ENCODE assay signal across 12 cellular contexts in genomic region chr18:24112874-24113615, GRCh38. TPM values are rescaled to one million over a fixed set of nuclear protein-coding genes. Genes with fewer than 3 reads are reported as not detected.
DNase-seq lines count a peak whose midpoint lies in the region; ATAC-seq and TF ChIP-seq lines count a peak whose summit lies in the region.
"Had no signal": no experiment of that assay in that cellular context is flagged by ENCODE, and none has a peak within 500 bp of the region (broad histone marks: within the 10 kb centered on the region; RNA-seq: fewer than 3 reads in every experiment).

No MANE protein-coding gene starts in this region.

- H3K4me3 ChIP-seq in CD4-positive, alpha-beta memory T cell (ENCODE audit: low read length in 2 of 2) = no peak overlapping the region
- no peak overlapping the region for H3K4me3 ChIP-seq in kidney epithelial cell (ENCODE audit: low read depth, low read length)

- no peaks in the 10 kb centered on the region for H3K9me3 Mint-ChIP-seq in CD4-positive, alpha-beta memory T cell
- no peaks in the 10 kb centered on the region for H3K9me3 Mint-ChIP-seq in activated naive CD8-positive, alpha-beta T cell treated with anti-CD3 and anti-CD28 coated beads, Interleukin-2, amount 50 U/mL, for 24 hours
- H3K9me3 Mint-ChIP-seq in T-helper 2 cell treated with Interferon-gamma antibody and Interleukin-4, amounts not matched to agents 5 μg/mL and 100 μg/mL, for 36 hours = no peaks in the 10 kb centered on the region
- H3K9me3 Mint-ChIP-seq: nephron had no signal

- intact Hi-C loops in CD4-positive, alpha-beta memory T cell (cut with micrococcal nuclease) = no loop called here

- no peak overlapping the region for H3K4me3 Mint-ChIP-seq in CD4-positive, alpha-beta memory T cell
- H3K4me3 Mint-ChIP-seq in activated naive CD8-positive, alpha-beta T cell treated with anti-CD3 and anti-CD28 coated beads, Interleukin-2, amount 50 U/mL, for 24 hours = no peak overlapping the region
- no peak overlapping the region for H3K4me3 Mint-ChIP-seq in T-helper 2 cell treated with Interferon-gamma antibody and Interleukin-4, amounts not matched to agents 5 μg/mL and 100 μg/mL, for 36 hours
- H3K4me3 Mint-ChIP-seq: nephron had no signal

- peaks cover 30% of the 10 kb centered on the region for H3K36me3 ChIP-seq in CD4-positive, alpha-beta memory T cell (ENCODE audit: insufficient read depth, low read length)
- H3K36me3 ChIP-seq in kidney epithelial cell (ENCODE audit: control insufficient read depth, insufficient read depth, low read length) = no peaks in the 10 kb centered on the region

- no peaks in the 10 kb centered on the region for H3K27me3 ChIP-seq in CD4-positive, alpha-beta memory T cell (ENCODE audit: insufficient read depth, low read length)
- no peaks in the 10 kb centered on the region for H3K27me3 ChIP-seq in kidney epithelial cell (ENCODE audit: control insufficient read depth, insufficient read depth, low read length)

- H3K4me1 ChIP-seq in CD4-positive, alpha-beta memory T cell (ENCODE audit: insufficient read depth, low read length) = peaks cover 16% of the 10 kb centered on the region
- H3K4me1 ChIP-seq: Caco-2 had no signal

- POLR2A ChIA-PET in CD4-positive, alpha-beta memory T cell (lab: Charles Lee; ENCODE audit: partially characterized antibody) = no interaction called here

- no peak overlapping the region for H3K27ac ChIP-seq in CD4-positive, alpha-beta memory T cell (ENCODE audit: low read depth, low read length)
- H3K27ac ChIP-seq: VCaP had no signal

- H3K27ac Mint-ChIP-seq in CD4-positive, alpha-beta memory T cell = peak overlapping the region; percentile 11 to 77 (median 59)
- no peak overlapping the region for H3K27ac Mint-ChIP-seq in activated naive CD8-positive, alpha-beta T cell treated with anti-CD3 and anti-CD28 coated beads, Interleukin-2, amount 50 U/mL, for 24 hours
- no peak overlapping the region for H3K27ac Mint-ChIP-seq in T-helper 2 cell treated with Interferon-gamma antibody and Interleukin-4, amounts not matched to agents 5 μg/mL and 100 μg/mL, for 36 hours
- H3K27ac Mint-ChIP-seq: nephron had no signal

- H3K4me1 Mint-ChIP-seq in CD4-positive, alpha-beta memory T cell = peaks cover 21 to 49% (median 34%) of the 10 kb centered on the region in 4 donors
- H3K4me1 Mint-ChIP-seq in activated naive CD8-positive, alpha-beta T cell treated with anti-CD3 and anti-CD28 coated beads, Interleukin-2, amount 50 U/mL, for 24 hours = peaks cover 39% of the 10 kb centered on the region
- peaks cover 12% of the 10 kb centered on the region for H3K4me1 Mint-ChIP-seq in T-helper 2 cell treated with Interferon-gamma antibody and Interleukin-4, amounts not matched to agents 5 μg/mL and 100 μg/mL, for 36 hours (ENCODE audit: low read depth)
- H3K4me1 Mint-ChIP-seq: nephron had no signal

- CTCF ChIA-PET in CD4-positive, alpha-beta memory T cell (lab: Charles Lee; ENCODE audit: partially characterized antibody) = interaction anchor here (0.6 to 2.2 kb wide), 2 partner anchors 195 to 588 kb away, joined by 3 to 7 read pairs; no protein-coding TSS in a partner anchor

- peaks cover 36 to 65% of the 10 kb centered on the region in 2 donors for H3K36me3 Mint-ChIP-seq in CD4-positive, alpha-beta memory T cell
- H3K36me3 Mint-ChIP-seq in activated naive CD8-positive, alpha-beta T cell treated with anti-CD3 and anti-CD28 coated beads, Interleukin-2, amount 50 U/mL, for 24 hours (ENCODE audit: low read depth) = peaks cover 18% of the 10 kb centered on the region
- peaks cover 32% of the 10 kb centered on the region for H3K36me3 Mint-ChIP-seq in T-helper 2 cell treated with Interferon-gamma antibody and Interleukin-4, amounts not matched to agents 5 μg/mL and 100 μg/mL, for 36 hours (ENCODE audit: low read depth)

- peak; percentile 66 for ATAC-seq in activated naive CD8-positive, alpha-beta T cell treated with anti-CD3 and anti-CD28 coated beads, Interleukin-2, amount 50 U/mL, for 24 hours
- ATAC-seq in HG03095 (IDR thresholded peaks at IDR 0.05; ENCODE audit: unreplicated experiment) = no peak

- H3K27me3 Mint-ChIP-seq in CD4-positive, alpha-beta memory T cell = no peaks in the 10 kb centered on the region
- no peaks in the 10 kb centered on the region for H3K27me3 Mint-ChIP-seq in activated naive CD8-positive, alpha-beta T cell treated with anti-CD3 and anti-CD28 coated beads, Interleukin-2, amount 50 U/mL, for 24 hours
- H3K27me3 Mint-ChIP-seq in T-helper 2 cell treated with Interferon-gamma antibody and Interleukin-4, amounts not matched to agents 5 μg/mL and 100 μg/mL, for 36 hours (ENCODE audit: low read depth) = no peaks in the 10 kb centered on the region

- no peaks in the 10 kb centered on the region for H3K9me3 ChIP-seq in CD4-positive, alpha-beta memory T cell (ENCODE audit: control insufficient read depth in 1 of 2, low read length in 2 of 2)
- H3K9me3 ChIP-seq: Caco-2 had no signal

- DNase-seq in CD4-positive, alpha-beta memory T cell = no peak
- DNase-seq in HK-2 (ENCODE audit: unreplicated experiment) = peak; percentile 15
- no peak for DNase-seq in activated naive CD8-positive, alpha-beta T cell treated with anti-CD3 and anti-CD28 coated beads, Interleukin-2, amount 50 U/mL, for 24 hours
- peak; percentile 55 for DNase-seq in kidney epithelial cell (ENCODE audit: low read depth)
- DNase-seq in T-helper 2 cell treated with Interferon-gamma antibody and Interleukin-4, amounts not matched to agents 5 μg/mL and 100 μg/mL, for 36 hours (ENCODE audit: low spot score) = no peak
- DNase-seq in NCI-H187 treated with DMSO at 0.1 percent for 48 hours (lab: John Stamatoyannopoulos, UW) = no peak
- no peak for DNase-seq in GF-D8 (lab: John Stamatoyannopoulos, UW)
- DNase-seq: stimulated activated CD4-positive, alpha-beta T cell treated with anti-CD3 and anti-CD28 coated beads, Interleukin-4, amount 100 ng/mL, for 4 hours had no signal

- no peak for TF ChIP-seq CTCF in kidney epithelial cell (IDR thresholded peaks at IDR 0.05; ENCODE audit: insufficient read depth, low read length, poor library complexity, severe bottlenecking)

RNA-seq across cellular contexts. Expression of gene CABYR, which starts 25.8 kb away (rescaled TPM):
- 1 to 10 TPM; 1.3 to 2.2 TPM for total RNA-seq in CD4-positive, alpha-beta memory T cell
- under 1 TPM; 0.36 to 0.48 TPM for polyA plus RNA-seq in CD4-positive, alpha-beta memory T cell
- 5.1 and 5.5 TPM in 2 replicates for total RNA-seq in kidney epithelial cell

Comparison
In these comparisons a context has a peak if more than half of its experiments do, and no peak if none do; other contexts are left out.
1. DNase-seq: peak in HK-2 (single experiment) and kidney epithelial cell (single experiment); none in CD4-positive, alpha-beta memory T cell (0 of 5), activated naive CD8-positive, alpha-beta T cell treated with anti-CD3 and anti-CD28 coated beads, Interleukin-2, amount 50 U/mL, for 24 hours (single experiment), T-helper 2 cell treated with Interferon-gamma antibody and Interleukin-4, amounts not matched to agents 5 μg/mL and 100 μg/mL, for 36 hours (single experiment), NCI-H187 treated with DMSO at 0.1 percent for 48 hours (single experiment) and GF-D8 (single experiment).
2. H3K27ac Mint-ChIP-seq: peak in CD4-positive, alpha-beta memory T cell (7 of 7); none in activated naive CD8-positive, alpha-beta T cell treated with anti-CD3 and anti-CD28 coated beads, Interleukin-2, amount 50 U/mL, for 24 hours (single experiment) and T-helper 2 cell treated with Interferon-gamma antibody and Interleukin-4, amounts not matched to agents 5 μg/mL and 100 μg/mL, for 36 hours (single experiment).